Comparison of ENCODE assay signal across 30 cellular contexts in genomic region chr2:66849128-66849527, GRCh38.
A peak's percentile ranks its signal among the peaks of the same experiment; 100 is the strongest.
DNase-seq lines count a peak whose midpoint lies in the region; ATAC-seq and TF ChIP-seq lines count a peak whose summit lies in the region.
"Had no signal": no experiment of that assay in that cellular context is flagged by ENCODE, and none has a peak within 500 bp of the region (broad histone marks: within the 10 kb centered on the region; RNA-seq: fewer than 3 reads in every experiment).

No MANE protein-coding gene starts in this region.

- H2AFZ ChIP-seq in fibroblast of lung (ENCODE audit: low read length), result no peak overlapping the region

- no peak overlapping the region for H3K27ac ChIP-seq in fibroblast of lung (ENCODE audit: insufficient read depth, low read length)
- H3K27ac ChIP-seq in muscle layer of colon (ENCODE audit: low read depth, low read length), result peak overlapping the region; percentile 98
- H3K27ac ChIP-seq in upper lobe of right lung, result no peak overlapping the region
- H3K27ac ChIP-seq: 22Rv1, RWPE1, SK-N-MC had no signal

- no peaks in the 10 kb centered on the region for H3K27me3 Mint-ChIP-seq in activated CD4-positive, alpha-beta T cell treated with anti-CD3 and anti-CD28 coated beads, Interleukin-2, amount 10 ng/mL, durations not matched to agents 7 days and 5 days
- H3K27me3 Mint-ChIP-seq: activated CD8-positive, alpha-beta memory T cell treated with anti-CD3 and anti-CD28 coated beads, Interleukin-2, amount 10 ng/mL, durations not matched to agents 7 days and 5 days; activated naive CD8-positive, alpha-beta T cell treated with anti-CD3 and anti-CD28 coated beads, Interleukin-2, amount 50 U/mL, for 24 hours had no signal

- H3K36me3 Mint-ChIP-seq in activated CD4-positive, alpha-beta T cell treated with anti-CD3 and anti-CD28 coated beads, Interleukin-2, amount 10 ng/mL, durations not matched to agents 7 days and 5 days (ENCODE audit: low read depth), result no peaks in the 10 kb centered on the region
- H3K36me3 Mint-ChIP-seq: activated CD8-positive, alpha-beta memory T cell treated with anti-CD3 and anti-CD28 coated beads, Interleukin-2, amount 10 ng/mL, durations not matched to agents 7 days and 5 days; CD14-positive monocyte had no signal

- H3K27me3 ChIP-seq in fibroblast of lung (ENCODE audit: control insufficient read depth, insufficient read depth, low read length) (no peaks in the 10 kb centered on the region), muscle layer of colon (ENCODE audit: control insufficient read depth in 1 of 2, insufficient read depth in 2 of 2, low read length in 2 of 2) (no peaks in the 10 kb centered on the region), upper lobe of right lung (no peaks in the 10 kb centered on the region)
- H3K27me3 ChIP-seq: esophagus squamous epithelium had no signal

- no peak overlapping the region for H3K27ac Mint-ChIP-seq in activated CD4-positive, alpha-beta T cell treated with anti-CD3 and anti-CD28 coated beads, Interleukin-2, amount 10 ng/mL, durations not matched to agents 7 days and 5 days
- H3K27ac Mint-ChIP-seq: activated CD8-positive, alpha-beta memory T cell treated with anti-CD3 and anti-CD28 coated beads, Interleukin-2, amount 10 ng/mL, durations not matched to agents 7 days and 5 days; activated naive CD8-positive, alpha-beta T cell treated with anti-CD3 and anti-CD28 coated beads, Interleukin-2, amount 50 U/mL, for 24 hours; CD14-positive monocyte; HFFc6; T-helper 1 cell treated with Interleukin-12 subunit alpha and Interleukin-12 subunit beta and Interleukin-4 antibody, amounts not matched to agents 30 μg/mL and 1 μg/mL, for 36 hours had no signal

- H3K4me2 ChIP-seq in fibroblast of lung (ENCODE audit: extremely low read depth, insufficient read depth, low read length), result peak overlapping the region; percentile 50

- POLR2A ChIA-PET in activated CD4-positive, alpha-beta T cell treated with anti-CD3 and anti-CD28 coated beads, Interleukin-2, amount 10 ng/mL, durations not matched to agents 7 days and 5 days (lab: Charles Lee), result no interaction called here

- intact Hi-C loops in upper lobe of right lung (cut with DNase I), result no loop called here

- no peaks in the 10 kb centered on the region for H3K4me1 Mint-ChIP-seq in activated CD4-positive, alpha-beta T cell treated with anti-CD3 and anti-CD28 coated beads, Interleukin-2, amount 10 ng/mL, durations not matched to agents 7 days and 5 days
- H3K4me1 Mint-ChIP-seq: activated CD8-positive, alpha-beta memory T cell treated with anti-CD3 and anti-CD28 coated beads, Interleukin-2, amount 10 ng/mL, durations not matched to agents 7 days and 5 days; activated naive CD8-positive, alpha-beta T cell treated with anti-CD3 and anti-CD28 coated beads, Interleukin-2, amount 50 U/mL, for 24 hours; CD14-positive monocyte had no signal

- H4K20me1 ChIP-seq in fibroblast of lung (ENCODE audit: control insufficient read depth, extremely low read depth, insufficient read depth, low read length), result no peaks in the 10 kb centered on the region

- in situ Hi-C loops in KBM-7 (cut with MboI; ENCODE audit: low pct_unique_long_range_greater_than_20kb, low sequenced_read_pairs), result no loop called here

- CTCF ChIA-PET in activated CD4-positive, alpha-beta T cell treated with anti-CD3 and anti-CD28 coated beads, Interleukin-2, amount 10 ng/mL, durations not matched to agents 7 days and 5 days (lab: Charles Lee), result no interaction called here

- H3K4me3 Mint-ChIP-seq in activated CD4-positive, alpha-beta T cell treated with anti-CD3 and anti-CD28 coated beads, Interleukin-2, amount 10 ng/mL, durations not matched to agents 7 days and 5 days, result no peak overlapping the region
- H3K4me3 Mint-ChIP-seq: activated CD8-positive, alpha-beta memory T cell treated with anti-CD3 and anti-CD28 coated beads, Interleukin-2, amount 10 ng/mL, durations not matched to agents 7 days and 5 days; activated naive CD8-positive, alpha-beta T cell treated with anti-CD3 and anti-CD28 coated beads, Interleukin-2, amount 50 U/mL, for 24 hours; activated T-cell treated with anti-CD3 and anti-CD28 coated beads, Interleukin-2, amount 50 U/mL, for 4 hours; CD14-positive monocyte; HFFc6; T-helper 1 cell treated with Interleukin-12 subunit alpha and Interleukin-12 subunit beta and Interleukin-4 antibody, amounts not matched to agents 30 μg/mL and 1 μg/mL, for 36 hours had no signal

- peak; percentile 10 for DNase-seq in NCI-H1694 (lab: John Stamatoyannopoulos, UW)
- DNase-seq in NCI-H1694 treated with DMSO at 0.1 percent for 48 hours (lab: John Stamatoyannopoulos, UW), result no peak
- DNase-seq in fibroblast of lung (ENCODE audit: low read depth in 2 of 2), result no peak
- no peak for DNase-seq in upper lobe of right lung
- no peak for DNase-seq in AG08395 (ENCODE audit: low spot score)
- DNase-seq in KBM-7, result no peak
- DNase-seq in activated CD4-positive, alpha-beta T cell treated with anti-CD3 and anti-CD28 coated beads, Interleukin-2, amount 10 ng/mL, durations not matched to agents 7 days and 5 days, result no peak
- DNase-seq: activated CD4-positive, alpha-beta T cell treated with anti-CD3 and anti-CD28 coated beads, Interleukin-2, amount 50 U/mL, for 4 hours; activated CD8-positive, alpha-beta memory T cell treated with anti-CD3 and anti-CD28 coated beads, Interleukin-2, amount 10 ng/mL, durations not matched to agents 7 days and 5 days; activated gamma-delta T cell treated with Interleukin-2 at 50 U/mL for 16 hours; activated naive CD8-positive, alpha-beta T cell treated with anti-CD3 and anti-CD28 coated beads, Interleukin-2, amount 50 U/mL, for 24 hours; activated T-cell treated with anti-CD3 and anti-CD28 coated beads, Interleukin-2, amount 50 U/mL, for 4 hours; central memory CD4-positive, alpha-beta T cell; esophagus squamous epithelium; GOT3; HFFc6; hypothalamus; left colon; NCI-H146; NCI-H510A treated with DMSO at 0.1 percent for 48 hours; OCI-M1; posterior cingulate gyrus; stimulated activated CD4-positive, alpha-beta T cell treated with anti-CD3 and anti-CD28 coated beads, Interleukin-4, amount 100 ng/mL, for 24 hours; trophoblast cell had no signal

- no peaks in the 10 kb centered on the region for H3K36me3 ChIP-seq in fibroblast of lung (ENCODE audit: control insufficient read depth, insufficient read depth, low read length)
- no peaks in the 10 kb centered on the region for H3K36me3 ChIP-seq in muscle layer of colon (ENCODE audit: insufficient read depth, low read length)
- no peaks in the 10 kb centered on the region for H3K36me3 ChIP-seq in upper lobe of right lung
- H3K36me3 ChIP-seq: esophagus squamous epithelium had no signal

- H3K9ac ChIP-seq in fibroblast of lung (ENCODE audit: insufficient read depth, low read length), result no peak overlapping the region
- no peak overlapping the region for H3K9ac ChIP-seq in muscle layer of colon (ENCODE audit: low read length)

- peak; percentile 44 for ATAC-seq in upper lobe of right lung
- ATAC-seq: activated CD8-positive, alpha-beta memory T cell treated with anti-CD3 and anti-CD28 coated beads, Interleukin-2, amount 10 ng/mL, durations not matched to agents 7 days and 5 days; activated naive CD8-positive, alpha-beta T cell treated with anti-CD3 and anti-CD28 coated beads, Interleukin-2, amount 50 U/mL, for 24 hours; activated T-cell treated with anti-CD3 and anti-CD28 coated beads, Interleukin-2, amount 50 U/mL, for 4 hours; left colon had no signal

- H3K9me3 ChIP-seq in fibroblast of lung (ENCODE audit: control insufficient read depth, insufficient read depth, low read depth, low read length) (no peaks in the 10 kb centered on the region), muscle layer of colon (ENCODE audit: low read length) (no peaks in the 10 kb centered on the region), upper lobe of right lung (no peaks in the 10 kb centered on the region)
- H3K9me3 ChIP-seq: esophagus squamous epithelium had no signal

- H3K79me2 ChIP-seq in fibroblast of lung (ENCODE audit: control insufficient read depth, insufficient read depth, low read length), result no peaks in the 10 kb centered on the region

- no peak overlapping the region for H3K4me3 ChIP-seq in fibroblast of lung (replicated peaks in 1 of 4; ENCODE audit: control extremely low read depth in 1 of 4, insufficient read depth in 1 of 4, low read depth in 3 of 4, low read length in 4 of 4)
- H3K4me3 ChIP-seq in muscle layer of colon (ENCODE audit: low read depth in 1 of 2, low read length in 2 of 2), result no peak overlapping the region
- no peak overlapping the region for H3K4me3 ChIP-seq in upper lobe of right lung
- H3K4me3 ChIP-seq: esophagus squamous epithelium, SK-N-MC had no signal

- no peak for TF ChIP-seq CTCF in fibroblast of lung (conservative IDR thresholded peaks at IDR 0.05 in 1 of 2, IDR thresholded peaks at IDR 0.05 in 1 of 2; ENCODE audit: low read depth in 1 of 2, low read length in 2 of 2)
- no peak for TF ChIP-seq CTCF in upper lobe of right lung (IDR thresholded peaks at IDR 0.05)

- peaks cover 25% of the 10 kb centered on the region for H3K4me1 ChIP-seq in fibroblast of lung (ENCODE audit: control insufficient read depth, extremely low read depth, insufficient read depth, low read length)
- H3K4me1 ChIP-seq in muscle layer of colon (ENCODE audit: insufficient read depth, low read length), result peaks cover 48% of the 10 kb centered on the region
- H3K4me1 ChIP-seq in upper lobe of right lung, result peaks cover 7% of the 10 kb centered on the region

- no peaks in the 10 kb centered on the region for H3K9me3 Mint-ChIP-seq in activated CD4-positive, alpha-beta T cell treated with anti-CD3 and anti-CD28 coated beads, Interleukin-2, amount 10 ng/mL, durations not matched to agents 7 days and 5 days
- H3K9me3 Mint-ChIP-seq: activated T-cell treated with anti-CD3 and anti-CD28 coated beads, Interleukin-2, amount 50 U/mL, for 4 hours; HFFc6; T-helper 1 cell treated with Interleukin-12 subunit alpha and Interleukin-12 subunit beta and Interleukin-4 antibody, amounts not matched to agents 30 μg/mL and 1 μg/mL, for 36 hours had no signal
